14 cellular contexts compared by ENCODE assay signal in genomic region chr6:128570439-128571063, GRCh38. TPM values are rescaled to one million over a fixed set of nuclear protein-coding genes. Genes with fewer than 3 reads are reported as not detected.
DNase-seq lines count a peak whose midpoint lies in the region; ATAC-seq and TF ChIP-seq lines count a peak whose summit lies in the region.
"Had no signal": no experiment of that assay in that cellular context is flagged by ENCODE, and none has a peak within 500 bp of the region (broad histone marks: within the 10 kb centered on the region; RNA-seq: fewer than 3 reads in every experiment).

No MANE protein-coding gene starts in this region.

- H3K36me3 ChIP-seq in SK-N-MC (ENCODE audit: insufficient read depth, low read length) (no peaks in the 10 kb centered on the region), suprapubic skin (no peaks in the 10 kb centered on the region)
- H3K36me3 ChIP-seq: adrenal gland had no signal

- TF ChIP-seq EP300 in suprapubic skin (IDR thresholded peaks at IDR 0.05): no peak

- ATAC-seq in GM21381 (IDR thresholded peaks at IDR 0.05; ENCODE audit: unreplicated experiment) (no peak), GM18858 (IDR thresholded peaks at IDR 0.05; ENCODE audit: unreplicated experiment) (no peak)
- ATAC-seq: activated CD8-positive, alpha-beta memory T cell treated with anti-CD3 and anti-CD28 coated beads, Interleukin-2, amount 10 ng/mL, durations not matched to agents 7 days and 5 days had no signal

- peak overlapping the region; percentile 15; the same call in 1 of the 2 replicates for H3K4me3 ChIP-seq in SK-N-MC
- no peak overlapping the region for H3K4me3 ChIP-seq in fibroblast of villous mesenchyme (ENCODE audit: low read depth, low read length)
- peak overlapping the region; percentile 12 for H3K4me3 ChIP-seq in suprapubic skin
- H3K4me3 ChIP-seq: adrenal gland had no signal

- H3K27ac ChIP-seq in SK-N-MC: no peak overlapping the region
- peak overlapping the region; percentile 53 for H3K27ac ChIP-seq in suprapubic skin
- H3K27ac ChIP-seq: adrenal gland, parathyroid adenoma had no signal

- DNase-seq in NCI-H2107 treated with DMSO at 0.1 percent for 48 hours (lab: John Stamatoyannopoulos, UW; ENCODE audit: unreplicated experiment) (peak; percentile 51), NCI-H2107 (lab: John Stamatoyannopoulos, UW) (no peak), SK-N-MC (ENCODE audit: low read depth, low spot score) (no peak), fibroblast of villous mesenchyme (ENCODE audit: low read depth) (peak; percentile 20), suprapubic skin (ENCODE audit: low spot score in 2 of 2) (no peak)
- no peak for DNase-seq in stimulated activated CD4-positive, alpha-beta T cell treated with anti-CD3 and anti-CD28 coated beads, Interleukin-4, amount 100 ng/mL, for 24 hours
- DNase-seq: activated CD8-positive, alpha-beta memory T cell treated with anti-CD3 and anti-CD28 coated beads, Interleukin-2, amount 10 ng/mL, durations not matched to agents 7 days and 5 days; adrenal gland; DMS79; Karpas-422; NCI-H524 treated with DMSO at 0.1 percent for 48 hours had no signal

- no peaks in the 10 kb centered on the region for H3K9me3 ChIP-seq in SK-N-MC (ENCODE audit: low read depth, low read length)
- H3K9me3 ChIP-seq in suprapubic skin: no peaks in the 10 kb centered on the region
- H3K9me3 ChIP-seq: adrenal gland had no signal

- H3K27me3 ChIP-seq in suprapubic skin: no peaks in the 10 kb centered on the region
- H3K27me3 ChIP-seq: adrenal gland had no signal

- H3K4me1 ChIP-seq in suprapubic skin: peaks cover 8% of the 10 kb centered on the region
- H3K4me1 ChIP-seq: adrenal gland, parathyroid adenoma had no signal

- H3K9ac ChIP-seq in SK-N-MC (ENCODE audit: insufficient read length): peak overlapping the region; percentile 17
- H3K9ac ChIP-seq: parathyroid adenoma had no signal

- WGBS in suprapubic skin: 29% methylated on average over 5 of the region's 5 CpGs

- no peak for TF ChIP-seq POLR2A in suprapubic skin (IDR thresholded peaks at IDR 0.05)

- TF ChIP-seq CTCF in fibroblast of villous mesenchyme (IDR thresholded peaks at IDR 0.05; ENCODE audit: insufficient read depth, low read depth, low read length): no peak
- TF ChIP-seq CTCF in suprapubic skin (IDR thresholded peaks at IDR 0.05): no peak

RNA-seq across cellular contexts. Expression of gene PTPRK, which starts 50.2 kb away (rescaled TPM):
- total RNA-seq in fibroblast of villous mesenchyme (70.0 and 82.5 TPM in 2 replicates), suprapubic skin (10 to 100 TPM; 40.1 to 82.0 (median 57.6) TPM)

Comparison
In these comparisons a context has a peak if more than half of its experiments do, and no peak if none do; other contexts are left out.
1. DNase-seq: peak in NCI-H2107 treated with DMSO at 0.1 percent for 48 hours (single experiment) and fibroblast of villous mesenchyme (single experiment); none in NCI-H2107 (single experiment), SK-N-MC (single experiment), suprapubic skin (0 of 2) and stimulated activated CD4-positive, alpha-beta T cell treated with anti-CD3 and anti-CD28 coated beads, Interleukin-4, amount 100 ng/mL, for 24 hours (single experiment).